9 cellular contexts compared by ENCODE assay signal in genomic region chr5:52922384-52922783, GRCh38.
DNase-seq lines count a peak whose midpoint lies in the region; ATAC-seq and TF ChIP-seq lines count a peak whose summit lies in the region.
"Had no signal": no experiment of that assay in that cellular context is flagged by ENCODE, and none has a peak within 500 bp of the region (broad histone marks: within the 10 kb centered on the region; RNA-seq: fewer than 3 reads in every experiment).

No MANE protein-coding gene starts in this region.

- DNase-seq in GM23338 (ENCODE audit: low spot score) (peak; percentile 54), PC-3 (peak; percentile 96), fibroblast of mammary gland (ENCODE audit: low read depth) (peak; percentile 95), pulmonary artery endothelial cell (ENCODE audit: low read depth, low spot score) (peak; percentile 63), NCI-H510A treated with DMSO at 0.1 percent for 48 hours (lab: John Stamatoyannopoulos, UW) (no peak)
- DNase-seq: spleen had no signal

- H3K9ac ChIP-seq in PC-3 (ENCODE audit: low read length) = no peak overlapping the region

- no peaks in the 10 kb centered on the region for H3K9me3 Mint-ChIP-seq in GM23338

- H3K4me2 ChIP-seq in GM23338 = no peak overlapping the region
- H3K4me2 ChIP-seq in PC-3 (ENCODE audit: low read length) = peak overlapping the region; percentile 23

- no TSS peak for BruUV-seq in PC-3 (replicated peaks; lab: Mats Ljungman, UMichigan)

- H3F3A ChIP-seq in GM23338 (replicated peaks; ENCODE audit: low read depth) (no peaks in the 10 kb centered on the region), PC-3 (ENCODE audit: low read length, unreplicated experiment) (no peaks in the 10 kb centered on the region)

- H3K27ac Mint-ChIP-seq in GM23338 = no peak overlapping the region

- H3K4me1 Mint-ChIP-seq in GM23338 = peaks cover 7% of the 10 kb centered on the region; the same call in 2 of the 3 replicates

- H3K79me2 ChIP-seq in GM23338 (replicated peaks; ENCODE audit: insufficient read depth) (no peaks in the 10 kb centered on the region), PC-3 (ENCODE audit: low read length) (no peaks in the 10 kb centered on the region)

- H3K27me3 ChIP-seq in GM23338 (ENCODE audit: insufficient read depth) = no peaks in the 10 kb centered on the region
- no peaks in the 10 kb centered on the region for H3K27me3 ChIP-seq in PC-3 (ENCODE audit: low read length)
- H3K27me3 ChIP-seq: spleen had no signal

- H4K20me1 ChIP-seq in GM23338 (replicated peaks; ENCODE audit: insufficient read depth) = no peaks in the 10 kb centered on the region
- H4K20me1 ChIP-seq in PC-3 (ENCODE audit: low read length) = no peaks in the 10 kb centered on the region

- H3K4me3 Mint-ChIP-seq in GM23338 = no peak overlapping the region

- CTCF ChIA-PET in PC-3 (lab: Charles Lee) = interaction anchor here (0.6 kb wide), 1 partner anchor 65 kb away, joined by 4 read pairs; no protein-coding TSS in a partner anchor

- POLR2A ChIA-PET in PC-3 (lab: Charles Lee; ENCODE audit: unreplicated experiment) = interaction anchor here (0.7 kb wide), 1 partner anchor 64 kb away, joined by 5 read pairs; no protein-coding TSS in a partner anchor

- no peak overlapping the region for H3K4me3 ChIP-seq in GM23338
- no peak overlapping the region for H3K4me3 ChIP-seq in PC-3 (ENCODE audit: low read length)
- H3K4me3 ChIP-seq in fibroblast of mammary gland (ENCODE audit: control insufficient read depth, low read depth, low read length) = no peak overlapping the region
- H3K4me3 ChIP-seq: spleen had no signal

- H3K9me2 ChIP-seq in GM23338 (ENCODE audit: insufficient read depth) (no peaks in the 10 kb centered on the region), PC-3 (replicated peaks; ENCODE audit: low read length) (no peaks in the 10 kb centered on the region)

- ATAC-seq in GM23338 (peak; percentile 87), PC-3 (peak; percentile 96), HG03108 (IDR thresholded peaks at IDR 0.05; ENCODE audit: unreplicated experiment) (no peak), GM21786 (IDR thresholded peaks at IDR 0.05; ENCODE audit: unreplicated experiment) (no peak), HG03135 (IDR thresholded peaks at IDR 0.05; ENCODE audit: unreplicated experiment) (no peak)

- H3K27ac ChIP-seq in GM23338 (ENCODE audit: low read depth) (no peak overlapping the region), PC-3 (ENCODE audit: low read length) (peak overlapping the region; percentile 31)

- TF ChIP-seq CTCF in GM23338 (conservative IDR thresholded peaks at IDR 0.05; ENCODE audit: low read depth in 2 of 2) (no peak), PC-3 (conservative IDR thresholded peaks at IDR 0.05; ENCODE audit: low read depth, low read length) (no peak), fibroblast of mammary gland (conservative IDR thresholded peaks at IDR 0.05; ENCODE audit: control insufficient read depth, insufficient read depth, low read depth, low read length) (no peak)

- H2AFZ ChIP-seq in GM23338 (no peak overlapping the region), PC-3 (ENCODE audit: low read length) (no peak overlapping the region)

- intact Hi-C loops in PC-3 (cut with micrococcal nuclease) = no loop called here

- no peaks in the 10 kb centered on the region for H3K9me3 ChIP-seq in PC-3 (ENCODE audit: low read length)
- H3K9me3 ChIP-seq: spleen had no signal

- H3K4me1 ChIP-seq in GM23338 (ENCODE audit: insufficient read depth) (no peaks in the 10 kb centered on the region), PC-3 (ENCODE audit: insufficient read depth, low read length) (peaks cover 10% of the 10 kb centered on the region)

- H3K36me3 ChIP-seq in GM23338 (ENCODE audit: insufficient read depth) (no peaks in the 10 kb centered on the region), PC-3 (ENCODE audit: low read depth, low read length) (no peaks in the 10 kb centered on the region)

- no peaks in the 10 kb centered on the region for H3K36me3 Mint-ChIP-seq in GM23338 (ENCODE audit: low read depth)

- H3K27me3 Mint-ChIP-seq in GM23338 (ENCODE audit: insufficient read depth, low read depth, poor library complexity) = no peaks in the 10 kb centered on the region

TF ChIP-seq in GM23338, 12 proteins besides CTCF, POLR2A, EP300 and RAD21 (continues in another document):
- no peak for TF ChIP-seq POLR2AphosphoS5 (IDR thresholded peaks at IDR 0.05; ENCODE audit: low read depth)
- no peak for TF ChIP-seq NANOG (IDR thresholded peaks at IDR 0.05; ENCODE audit: borderline replicate concordance)
- no peak for TF ChIP-seq CREB1 (CRISPR knock-in tag; IDR thresholded peaks at IDR 0.05; ENCODE audit: low read depth)
- no peak for TF ChIP-seq ZNF114 (CRISPR knock-in tag; IDR thresholded peaks at IDR 0.05)
- TF ChIP-seq JUNB (IDR thresholded peaks at IDR 0.05; ENCODE audit: unreplicated experiment) = no peak
- no peak for TF ChIP-seq ETS1 (IDR thresholded peaks at IDR 0.05)
- TF ChIP-seq ZNF462 (CRISPR knock-in tag; IDR thresholded peaks at IDR 0.05) = no peak
- no peak for TF ChIP-seq STAT1 (IDR thresholded peaks at IDR 0.05; ENCODE audit: unreplicated experiment)
- TF ChIP-seq EZH2 (IDR thresholded peaks at IDR 0.05; ENCODE audit: low read depth, unreplicated experiment) = no peak
- TF ChIP-seq ZNF331 (CRISPR knock-in tag; IDR thresholded peaks at IDR 0.05; ENCODE audit: low read depth) = no peak
- no peak for TF ChIP-seq EZH2phosphoT487 (IDR thresholded peaks at IDR 0.05; ENCODE audit: unreplicated experiment)

Comparison
In these comparisons a context has a peak if more than half of its experiments do, and no peak if none do; other contexts are left out.
1. ATAC-seq: peak in GM23338 (single experiment) and PC-3 (single experiment); none in HG03108 (single experiment), GM21786 (single experiment) and HG03135 (single experiment).